24 cellular contexts compared by ENCODE assay signal in genomic region chr2:175137793-175138192, GRCh38.
"Had no signal": no experiment of that assay in that cellular context is flagged by ENCODE, and none has a peak within 500 bp of the region (broad histone marks: within the 10 kb centered on the region; RNA-seq: fewer than 3 reads in every experiment).

No MANE protein-coding gene starts in this region.

- H3K4me3 Mint-ChIP-seq: naive B cell, nephron had no signal

- H2AFZ ChIP-seq: hepatocyte had no signal

- H3K27me3 Mint-ChIP-seq: naive B cell had no signal

- DNase-seq: dermis blood vessel endothelial cell; esophagus squamous epithelium; foreskin keratinocyte; head of caudate nucleus; kidney; left cardiac atrium; left ventricle myocardium superior; mesenchymal stem cell; midbrain; naive B cell; psoas muscle; retina; sigmoid colon; stimulated activated CD4-positive, alpha-beta T cell treated with anti-CD3 and anti-CD28 coated beads, Interleukin-12 subunit alpha, Interleukin-12 subunit beta, amount 100 ng/mL, for 4 hours; stimulated activated naive CD4-positive, alpha-beta T cell; stomach; substantia nigra; transverse colon had no signal

- H3K4me2 ChIP-seq: hepatocyte had no signal

- FAIRE-seq: colon, kidney had no signal

- H3K36me3 ChIP-seq: thoracic aorta, transverse colon had no signal

- H3K9me3 Mint-ChIP-seq: naive B cell, nephron had no signal

- H3K27ac ChIP-seq: esophagus squamous epithelium, foreskin keratinocyte, hepatocyte, psoas muscle, sigmoid colon, skin epidermis, stomach, thoracic aorta, transverse colon had no signal

- ATAC-seq: foreskin keratinocyte, left cardiac atrium, left ventricle myocardium superior, psoas muscle had no signal

- H3K4me1 ChIP-seq: esophagus squamous epithelium, foreskin keratinocyte, psoas muscle had no signal

- H3K9me3 ChIP-seq: esophagus squamous epithelium, psoas muscle, sigmoid colon, stomach, thoracic aorta, transverse colon had no signal

- H3K4me1 Mint-ChIP-seq: nephron had no signal

- H3K27me3 ChIP-seq: esophagus squamous epithelium, foreskin keratinocyte, hepatocyte, sigmoid colon, stomach, transverse colon had no signal

- H3K4me3 ChIP-seq: esophagus squamous epithelium, hepatocyte, lung, psoas muscle, sigmoid colon, skin epidermis, stomach, thoracic aorta, transverse colon had no signal

- H3K27ac Mint-ChIP-seq: nephron had no signal
